Comparison of ENCODE assay signal across 14 cellular contexts in genomic region chr7:80498481-80499349, GRCh38. TPM values are rescaled to one million over a fixed set of nuclear protein-coding genes. Genes with fewer than 3 reads are reported as not detected.
A peak's percentile ranks its signal among the peaks of the same experiment; 100 is the strongest.
DNase-seq lines count a peak whose midpoint lies in the region; ATAC-seq and TF ChIP-seq lines count a peak whose summit lies in the region.
"Had no signal": no experiment of that assay in that cellular context is flagged by ENCODE, and none has a peak within 500 bp of the region (broad histone marks: within the 10 kb centered on the region; RNA-seq: fewer than 3 reads in every experiment).

No MANE protein-coding gene starts in this region.

- H3K9me3 Mint-ChIP-seq in stimulated activated naive B cell treated with anti-CD40 and anti-IgM and Interleukin-4, amounts not matched to agents 10 μg/mL and 1 μg/mL and 100 μg/mL, for 72 hours, result no peaks in the 10 kb centered on the region

- H3K4me1 Mint-ChIP-seq in stimulated activated naive B cell treated with anti-CD40 and anti-IgM and Interleukin-4, amounts not matched to agents 10 μg/mL and 1 μg/mL and 100 μg/mL, for 72 hours, result no peaks in the 10 kb centered on the region

- peak; percentile 28 for ATAC-seq in lung (ENCODE audit: insufficient read depth, low FRiP score)
- no peak for ATAC-seq in HG02885 (IDR thresholded peaks at IDR 0.05; ENCODE audit: poor library complexity, unreplicated experiment)
- ATAC-seq in stimulated activated naive B cell treated with anti-CD40 and anti-IgM and Interleukin-4, amounts not matched to agents 10 μg/mL and 1 μg/mL and 100 μg/mL, for 72 hours (replicated peaks), result no peak
- no peak for ATAC-seq in HG03159 (IDR thresholded peaks at IDR 0.05; ENCODE audit: unreplicated experiment)

- no peak overlapping the region for H3K4me3 Mint-ChIP-seq in stimulated activated naive B cell treated with anti-CD40 and anti-IgM and Interleukin-4, amounts not matched to agents 10 μg/mL and 1 μg/mL and 100 μg/mL, for 72 hours

- peak overlapping the region in 1 of 2 donors; percentile 75 for H3K27ac ChIP-seq in lung (ENCODE audit: low read depth in 1 of 2, low read length in 1 of 2)
- H3K27ac ChIP-seq: right lobe of liver had no signal

- WGBS in lung, 2 donors, result 56 to 68% methylated on average over 4 of the region's 4 CpGs

- TF ChIP-seq POLR2A in erythroblast (IDR thresholded peaks at IDR 0.05; ENCODE audit: low read length), result no peak

- H3K4me1 ChIP-seq in lung (ENCODE audit: control insufficient read depth in 2 of 2, insufficient read depth in 2 of 2, low read length in 2 of 2), result peaks cover 0 to 9% of the 10 kb centered on the region in 2 donors
- H3K4me1 ChIP-seq: right lobe of liver had no signal

- no peaks in the 10 kb centered on the region for H3K36me3 ChIP-seq in lung (ENCODE audit: control insufficient read depth in 2 of 2, insufficient read depth in 2 of 2, low read length in 2 of 2)
- H3K36me3 ChIP-seq: right lobe of liver had no signal

- peaks cover 0 to 3% of the 10 kb centered on the region in 2 donors for H3K27me3 Mint-ChIP-seq in stimulated activated naive B cell treated with anti-CD40 and anti-IgM and Interleukin-4, amounts not matched to agents 10 μg/mL and 1 μg/mL and 100 μg/mL, for 72 hours

- no peak for TF ChIP-seq CTCF in lung (IDR thresholded peaks at IDR 0.05; ENCODE audit: control extremely low read depth, extremely low read depth)

- H3K27ac Mint-ChIP-seq in stimulated activated naive B cell treated with anti-CD40 and anti-IgM and Interleukin-4, amounts not matched to agents 10 μg/mL and 1 μg/mL and 100 μg/mL, for 72 hours, result no peak overlapping the region

- H3K9me3 ChIP-seq in lung (ENCODE audit: control insufficient read depth in 2 of 2, insufficient read depth in 1 of 2, low read length in 1 of 2), result no peaks in the 10 kb centered on the region
- H3K9me3 ChIP-seq: right lobe of liver had no signal

- no peaks in the 10 kb centered on the region for H3K27me3 ChIP-seq in lung (ENCODE audit: control insufficient read depth, insufficient read depth)
- H3K27me3 ChIP-seq: right lobe of liver had no signal

- DNase-seq in A172 (ENCODE audit: low spot score) (peak; percentile 46), RPMI7951 (ENCODE audit: low read depth) (peak; percentile 40), erythroblast (lab: John Stamatoyannopoulos, UW) (peak; percentile 29 to 32), lung (ENCODE audit: low spot score) (no peak), NCI-H1436 treated with DMSO at 0.1 percent for 48 hours (lab: John Stamatoyannopoulos, UW) (no peak)
- no peak for DNase-seq in stimulated activated naive B cell treated with anti-CD40 and anti-IgM and Interleukin-4, amounts not matched to agents 10 μg/mL and 1 μg/mL and 100 μg/mL, for 72 hours
- DNase-seq: activated CD4-positive, alpha-beta T cell treated with anti-CD3 and anti-CD28 coated beads for 1 hour; activated naive CD4-positive, alpha-beta T cell; effector CD8-positive, alpha-beta T cell; NCI-H1092 treated with DMSO at 0.1 percent for 48 hours had no signal

- H3K36me3 Mint-ChIP-seq in stimulated activated naive B cell treated with anti-CD40 and anti-IgM and Interleukin-4, amounts not matched to agents 10 μg/mL and 1 μg/mL and 100 μg/mL, for 72 hours, result no peaks in the 10 kb centered on the region

- no peak overlapping the region for H3K4me3 ChIP-seq in lung
- H3K4me3 ChIP-seq: right lobe of liver had no signal

RNA-seq across cellular contexts. Expression of gene GNAT3, which starts 13.1 kb away (rescaled TPM):
- total RNA-seq in A172 (2014; rRNA removed; shearing (Covaris generic)), result not detected in 2 replicates
- total RNA-seq in RPMI7951 (2014; rRNA removed; shearing (Covaris generic)), result not detected in 2 replicates
- not detected for total RNA-seq in lung
- not detected for polyA plus RNA-seq in lung
- total RNA-seq: kidney epithelial cell, right lobe of liver had no signal

Comparison
In these comparisons a context has a peak if more than half of its experiments do, and no peak if none do; other contexts are left out.
1. DNase-seq: peak in A172 (single experiment), RPMI7951 (single experiment) and erythroblast (2 of 2); none in lung (single experiment), NCI-H1436 treated with DMSO at 0.1 percent for 48 hours (single experiment) and stimulated activated naive B cell treated with anti-CD40 and anti-IgM and Interleukin-4, amounts not matched to agents 10 μg/mL and 1 μg/mL and 100 μg/mL, for 72 hours (single experiment).